ENCODE assay signal across 22 cellular contexts in genomic region chr10:121084675-121085070, GRCh38.
"Had no signal": no experiment of that assay in that cellular context is flagged by ENCODE, and none has a peak within 500 bp of the region (broad histone marks: within the 10 kb centered on the region; RNA-seq: fewer than 3 reads in every experiment).

No MANE protein-coding gene starts in this region.

- H3K27me3 ChIP-seq: ovary, sigmoid colon, testis, transverse colon had no signal

- DNase-seq: activated CD4-positive, alpha-beta T cell treated with anti-CD3 and anti-CD28 coated beads for 36 hours; activated CD4-positive, CD25-positive, alpha-beta regulatory T cell; activated CD8-positive, alpha-beta memory T cell treated with anti-CD3 and anti-CD28 coated beads, Interleukin-2, amount 10 ng/mL, durations not matched to agents 7 days and 5 days; activated CD8-positive, alpha-beta T cell treated with anti-CD3 and anti-CD28 coated beads, Interleukin-2, amount 10 ng/mL, durations not matched to agents 7 days and 5 days; activated naive CD8-positive, alpha-beta T cell treated with anti-CD3 and anti-CD28 coated beads, Interleukin-2, amount 50 U/mL, for 24 hours; activated T-cell treated with anti-CD3 and anti-CD28 coated beads, Interleukin-2, amount 50 U/mL, for 48 hours; effector memory CD8-positive, alpha-beta T cell; heart left ventricle; immature natural killer cell; ovary; retina; sigmoid colon; small intestine; stimulated activated CD4-positive, alpha-beta T cell treated with anti-CD3 and anti-CD28 coated beads, Interleukin-4, amount 100 ng/mL, for 4 hours; stimulated activated CD8-positive, alpha-beta memory T cell treated with anti-CD3 and anti-CD28 coated beads, Interleukin-4, amount 100 ng/mL, for 48 hours; stimulated activated naive CD8-positive, alpha-beta T cell treated with anti-CD3 and anti-CD28 coated beads, Interleukin-15, amount 100 ng/mL, for 72 hours; testis; transverse colon had no signal

- H3K27ac ChIP-seq: coronary artery, heart left ventricle, ovary, prostate gland, sigmoid colon, testis, transverse colon had no signal

- ATAC-seq: activated CD4-positive, alpha-beta T cell treated with anti-CD3 and anti-CD28 coated beads for 36 hours; activated CD8-positive, alpha-beta memory T cell treated with anti-CD3 and anti-CD28 coated beads, Interleukin-2, amount 10 ng/mL, durations not matched to agents 7 days and 5 days; activated CD8-positive, alpha-beta T cell treated with anti-CD3 and anti-CD28 coated beads, Interleukin-2, amount 10 ng/mL, durations not matched to agents 7 days and 5 days; activated naive CD8-positive, alpha-beta T cell treated with anti-CD3 and anti-CD28 coated beads, Interleukin-2, amount 50 U/mL, for 24 hours; effector memory CD8-positive, alpha-beta T cell; heart left ventricle; natural killer cell treated with Interleukin-12 subunit alpha and Interleukin-12 subunit beta and Interleukin-15 and Interleukin-18, amount 100 ng/mL, for 72 hours; stimulated activated memory B cell treated with anti-CD40 and anti-IgM and Interleukin-4, amounts not matched to agents 10 μg/mL and 1 μg/mL and 100 μg/mL, for 72 hours; stimulated activated naive CD8-positive, alpha-beta T cell treated with anti-CD3 and anti-CD28 coated beads, Interleukin-15, amount 100 ng/mL, for 72 hours had no signal

- H3K4me1 ChIP-seq: prostate gland, testis had no signal

- H3K36me3 ChIP-seq: heart left ventricle, ovary, prostate gland, sigmoid colon, transverse colon had no signal

- H3K9me3 ChIP-seq: heart left ventricle, ovary, prostate gland, sigmoid colon, testis, transverse colon had no signal

- H3K4me3 ChIP-seq: coronary artery, heart left ventricle, ovary, prostate gland, sigmoid colon, testis, transverse colon had no signal
